Comparison of ENCODE assay signal across 29 cellular contexts in the genomic region with DNA sequence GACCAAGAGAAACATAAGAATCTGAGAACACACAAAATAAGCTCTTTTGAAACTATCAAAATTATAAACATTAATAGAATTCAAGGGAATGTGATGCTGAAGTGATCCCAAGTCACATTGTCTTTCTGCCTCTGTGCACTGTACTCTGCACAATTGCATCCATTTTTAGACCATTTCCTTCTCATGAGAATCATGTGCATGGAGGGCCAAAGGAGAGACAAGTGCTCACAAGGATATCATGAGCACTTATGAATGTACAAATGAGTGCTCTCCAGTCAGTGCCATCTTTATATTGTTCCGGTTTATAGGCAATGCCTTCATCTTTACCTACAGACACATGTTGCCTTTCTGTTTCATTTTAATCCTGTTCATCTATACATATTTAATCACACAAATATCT. TPM values are rescaled to one million over a fixed set of nuclear protein-coding genes. Genes with fewer than 3 reads are reported as not detected.
DNase-seq lines count a peak whose midpoint lies in the region; ATAC-seq, FAIRE-seq and TF ChIP-seq lines count a peak whose summit lies in the region.
"Had no signal": no experiment of that assay in that cellular context is flagged by ENCODE, and none has a peak within 500 bp of the region (broad histone marks: within the 10 kb centered on the region; RNA-seq: fewer than 3 reads in every experiment).

No MANE protein-coding gene starts in this region.

- intact Hi-C loops in body of pancreas (cut with DNase I), result no loop called here

- peak overlapping the region; percentile 90 for H3K27ac Mint-ChIP-seq in progenitor cell of endocrine pancreas
- H3K27ac Mint-ChIP-seq: activated CD8-positive, alpha-beta memory T cell treated with anti-CD3 and anti-CD28 coated beads, Interleukin-2, amount 10 ng/mL, durations not matched to agents 7 days and 5 days; CD8-positive, alpha-beta T cell; dendritic cell treated with granulocyte-macrophage colony-stimulating factor and Interleukin-4, amounts not matched to agents 40 ng/mL and 50 ng/mL, for 4 days had no signal

- WGBS in body of pancreas, 2 donors, result 83 to 95% methylated on average over 1 of the region's 1 CpG
- WGBS in small intestine, 3 donors, result 95 to 100% (median 100%) methylated on average over 1 of the region's 1 CpG

- H3K4me1 ChIP-seq in body of pancreas (peaks cover 40% of the 10 kb centered on the region), small intestine (ENCODE audit: control insufficient read depth in 2 of 2, insufficient read depth in 1 of 2, low read depth in 1 of 2, low read length in 1 of 2) (peaks cover 0 to 6% of the 10 kb centered on the region in 2 donors)
- H3K4me1 ChIP-seq: prostate gland, sigmoid colon had no signal

- no peak for FAIRE-seq in small intestine (lab: Jason Lieb, UNC)
- FAIRE-seq: GM18507 had no signal

- ATAC-seq in body of pancreas (no peak), GM21367 (IDR thresholded peaks at IDR 0.05; ENCODE audit: unreplicated experiment) (no peak)
- ATAC-seq: activated CD8-positive, alpha-beta memory T cell treated with anti-CD3 and anti-CD28 coated beads, Interleukin-2, amount 10 ng/mL, durations not matched to agents 7 days and 5 days; activated T-cell treated with anti-CD3 and anti-CD28 coated beads, Interleukin-2, amount 50 U/mL, for 72 hours; CD8-positive, alpha-beta T cell had no signal

- H3K4me3 Mint-ChIP-seq in progenitor cell of endocrine pancreas (ENCODE audit: low read depth), result no peak overlapping the region
- H3K4me3 Mint-ChIP-seq: activated CD8-positive, alpha-beta memory T cell treated with anti-CD3 and anti-CD28 coated beads, Interleukin-2, amount 10 ng/mL, durations not matched to agents 7 days and 5 days; activated T-cell treated with anti-CD3 and anti-CD28 coated beads, Interleukin-2, amount 50 U/mL, for 72 hours; CD8-positive, alpha-beta T cell; dendritic cell treated with granulocyte-macrophage colony-stimulating factor and Interleukin-4, amounts not matched to agents 40 ng/mL and 50 ng/mL, for 4 days; H9; neural crest cell had no signal

- TF ChIP-seq CTCF in body of pancreas (IDR thresholded peaks at IDR 0.05), result no peak
- no peak for TF ChIP-seq CTCF in progenitor cell of endocrine pancreas (IDR thresholded peaks at IDR 0.05; ENCODE audit: unreplicated experiment)

- peaks cover 16% of the 10 kb centered on the region for H3K36me3 Mint-ChIP-seq in progenitor cell of endocrine pancreas (ENCODE audit: insufficient read depth)
- H3K36me3 Mint-ChIP-seq: activated CD8-positive, alpha-beta memory T cell treated with anti-CD3 and anti-CD28 coated beads, Interleukin-2, amount 10 ng/mL, durations not matched to agents 7 days and 5 days; CD8-positive, alpha-beta T cell had no signal

- H3K27me3 Mint-ChIP-seq in progenitor cell of endocrine pancreas, result no peaks in the 10 kb centered on the region
- H3K27me3 Mint-ChIP-seq: dendritic cell treated with granulocyte-macrophage colony-stimulating factor and Interleukin-4, amounts not matched to agents 40 ng/mL and 50 ng/mL, for 4 days had no signal

- no peak for TF ChIP-seq POLR2A in body of pancreas (IDR thresholded peaks at IDR 0.05)

- H3K27ac ChIP-seq in body of pancreas, result peak overlapping the region in 3 of 4 donors; percentile 32 to 84 (median 74)
- no peak overlapping the region for H3K27ac ChIP-seq in small intestine (ENCODE audit: low read depth in 1 of 2, low read length in 1 of 2)
- H3K27ac ChIP-seq: prostate gland, sigmoid colon, stomach, VCaP had no signal

- peaks cover 57% of the 10 kb centered on the region for H3K4me1 Mint-ChIP-seq in progenitor cell of endocrine pancreas (ENCODE audit: low read depth)
- H3K4me1 Mint-ChIP-seq: activated CD8-positive, alpha-beta memory T cell treated with anti-CD3 and anti-CD28 coated beads, Interleukin-2, amount 10 ng/mL, durations not matched to agents 7 days and 5 days; neural crest cell had no signal

- no peaks in the 10 kb centered on the region for H3K9me3 ChIP-seq in body of pancreas
- H3K9me3 ChIP-seq in small intestine (ENCODE audit: control insufficient read depth, low read depth), result no peaks in the 10 kb centered on the region
- H3K9me3 ChIP-seq: prostate gland, sigmoid colon, stomach, tibial nerve had no signal

- peak; percentile 14 for DNase-seq in NCI-H1092 treated with DMSO at 0.1 percent for 48 hours (lab: John Stamatoyannopoulos, UW)
- no peak for DNase-seq in NCI-H1092 (lab: John Stamatoyannopoulos, UW)
- DNase-seq in NCI-H187 treated with DMSO at 0.1 percent for 48 hours (lab: John Stamatoyannopoulos, UW), result peak; percentile 82
- DNase-seq in body of pancreas, result no peak
- no peak for DNase-seq in progenitor cell of endocrine pancreas (ENCODE audit: low spot score, unreplicated experiment)
- no peak for DNase-seq in stimulated activated CD4-positive, alpha-beta T cell treated with anti-CD3 and anti-CD28 coated beads, Interleukin-4, amount 100 ng/mL, for 4 hours
- no peak for DNase-seq in small intestine
- DNase-seq: 8988T; activated CD4-positive, alpha-beta T cell treated with anti-CD3 and anti-CD28 coated beads, Interleukin-2, amount 50 U/mL, for 1 hour; activated CD8-positive, alpha-beta memory T cell treated with anti-CD3 and anti-CD28 coated beads, Interleukin-2, amount 10 ng/mL, durations not matched to agents 7 days and 5 days; activated naive CD4-positive, alpha-beta T cell treated with Interleukin-2 at 50 U/mL for 16 hours; activated T-cell treated with anti-CD3 and anti-CD28 coated beads, Interleukin-2, amount 50 U/mL, for 72 hours; anterior cingulate cortex; CD8-positive, alpha-beta T cell; DMS153; GF-D8; H9; islet precursor cell; NCI-H2081 treated with DMSO at 0.1 percent for 48 hours; NCI-H446; sigmoid colon; stomach had no signal

- no peaks in the 10 kb centered on the region for H3K36me3 ChIP-seq in body of pancreas (replicated peaks in 1 of 2; ENCODE audit: insufficient read depth in 1 of 2, low read depth in 2 of 2)
- H3K36me3 ChIP-seq in small intestine (ENCODE audit: control insufficient read depth in 2 of 2, insufficient read depth in 2 of 2, low read length in 2 of 2), result no peaks in the 10 kb centered on the region
- H3K36me3 ChIP-seq: prostate gland, sigmoid colon, stomach, tibial nerve had no signal

- no peak overlapping the region for H3K4me3 ChIP-seq in body of pancreas
- no peak overlapping the region for H3K4me3 ChIP-seq in small intestine (ENCODE audit: low read depth in 1 of 2, low read length in 2 of 2)
- H3K4me3 ChIP-seq: prostate gland, sigmoid colon, stomach, tibial nerve had no signal

- peaks cover 9% of the 10 kb centered on the region for H3K9me3 Mint-ChIP-seq in progenitor cell of endocrine pancreas (ENCODE audit: low read depth)
- H3K9me3 Mint-ChIP-seq: activated T-cell treated with anti-CD3 and anti-CD28 coated beads, Interleukin-2, amount 50 U/mL, for 72 hours; CD8-positive, alpha-beta T cell; dendritic cell treated with granulocyte-macrophage colony-stimulating factor and Interleukin-4, amounts not matched to agents 40 ng/mL and 50 ng/mL, for 4 days; H9 had no signal

- H3K27me3 ChIP-seq in body of pancreas, result no peaks in the 10 kb centered on the region
- no peaks in the 10 kb centered on the region for H3K27me3 ChIP-seq in small intestine (ENCODE audit: control insufficient read depth in 2 of 2, insufficient read depth in 2 of 2, low read length in 2 of 2)
- H3K27me3 ChIP-seq: sigmoid colon, stomach, tibial nerve had no signal

RNA-seq across cellular contexts. Expression of a gene that starts 36.9 kb away (rescaled TPM):
- total RNA-seq in body of pancreas (10 to 100 TPM; 21.3 to 23.7 TPM), progenitor cell of endocrine pancreas (44.4 and 46.0 TPM in 2 replicates)
- polyA plus RNA-seq in small intestine, result 10 to 100 TPM in 1 of 3 donors, 1 to 10 TPM in 2; 2.7 to 12.4 (median 4.1) TPM
- total RNA-seq: CD8-positive, alpha-beta T cell had no signal

Comparison
In these comparisons a context has a peak if more than half of its experiments do, and no peak if none do; other contexts are left out.
1. DNase-seq: peak in NCI-H1092 treated with DMSO at 0.1 percent for 48 hours (single experiment) and NCI-H187 treated with DMSO at 0.1 percent for 48 hours (single experiment); none in NCI-H1092 (single experiment), body of pancreas (0 of 4), progenitor cell of endocrine pancreas (single experiment), stimulated activated CD4-positive, alpha-beta T cell treated with anti-CD3 and anti-CD28 coated beads, Interleukin-4, amount 100 ng/mL, for 4 hours (0 of 2) and small intestine (single experiment).
2. H3K27ac ChIP-seq: peak in body of pancreas (3 of 4); none in small intestine (0 of 2).